ENCODE assay signal across 8 cellular contexts in genomic region chr12:4116251-4117111, GRCh38.
DNase-seq lines count a peak whose midpoint lies in the region; ATAC-seq lines count a peak whose summit lies in the region.

No MANE protein-coding gene starts in this region.

- no peaks in the 10 kb centered on the region for H3K36me3 Mint-ChIP-seq in activated naive CD4-positive, alpha-beta T cell treated with anti-CD3 and anti-CD28 coated beads for 36 hours (ENCODE audit: low read depth)

- intact Hi-C loops in activated naive CD4-positive, alpha-beta T cell treated with anti-CD3 and anti-CD28 coated beads for 36 hours (cut with micrococcal nuclease) = loop anchor here (5.0 kb wide), 1 partner anchor 391 kb away; no protein-coding TSS in a partner anchor

- no peak overlapping the region for H3K4me3 Mint-ChIP-seq in activated naive CD4-positive, alpha-beta T cell treated with anti-CD3 and anti-CD28 coated beads for 36 hours

- CTCF ChIA-PET in activated naive CD4-positive, alpha-beta T cell treated with anti-CD3 and anti-CD28 coated beads for 36 hours (lab: Charles Lee) = interaction anchor here (0.7 to 3.4 kb wide), 10 partner anchors 9 to 165 kb away, joined by 3 to 33 read pairs (median 3); no protein-coding TSS in a partner anchor

- H3K9me3 Mint-ChIP-seq in activated naive CD4-positive, alpha-beta T cell treated with anti-CD3 and anti-CD28 coated beads for 36 hours = no peaks in the 10 kb centered on the region

- peak overlapping the region; percentile 33 for H3K27ac Mint-ChIP-seq in activated naive CD4-positive, alpha-beta T cell treated with anti-CD3 and anti-CD28 coated beads for 36 hours

- no peak for DNase-seq in activated naive CD4-positive, alpha-beta T cell treated with anti-CD3 and anti-CD28 coated beads for 36 hours
- no peak for DNase-seq in activated naive CD4-positive, alpha-beta T cell treated with anti-CD3 and anti-CD28 coated beads, Interleukin-2, amount 50 U/mL, for 16 hours
- DNase-seq in SW480 (ENCODE audit: low spot score) = peak; percentile 66
- peak; percentile 75 for DNase-seq in glomerular visceral epithelial cell (ENCODE audit: extremely low spot score)
- peak; percentile 9 for DNase-seq in stromal cell of bone marrow (ENCODE audit: low read depth)
- DNase-seq in ecto neural progenitor cell (ENCODE audit: low spot score) = no peak
- no peak for DNase-seq in cerebellar nuclear complex (lab: John Stamatoyannopoulos, UW)

- peaks cover 72% of the 10 kb centered on the region for H3K4me1 Mint-ChIP-seq in activated naive CD4-positive, alpha-beta T cell treated with anti-CD3 and anti-CD28 coated beads for 36 hours (ENCODE audit: low read depth)

- ATAC-seq in HG03442 (IDR thresholded peaks at IDR 0.05; ENCODE audit: unreplicated experiment) = no peak

- peaks cover under 1% of the 10 kb centered on the region for H3K27me3 Mint-ChIP-seq in activated naive CD4-positive, alpha-beta T cell treated with anti-CD3 and anti-CD28 coated beads for 36 hours (ENCODE audit: low read depth)

Comparison
In these comparisons a context has a peak if more than half of its experiments do, and no peak if none do; other contexts are left out.
1. DNase-seq: peak in SW480 (single experiment), glomerular visceral epithelial cell (single experiment) and stromal cell of bone marrow (single experiment); none in activated naive CD4-positive, alpha-beta T cell treated with anti-CD3 and anti-CD28 coated beads for 36 hours (single experiment), activated naive CD4-positive, alpha-beta T cell treated with anti-CD3 and anti-CD28 coated beads, Interleukin-2, amount 50 U/mL, for 16 hours (single experiment), ecto neural progenitor cell (single experiment) and cerebellar nuclear complex (0 of 2).